Comparison of ENCODE assay signal across 32 cellular contexts in the genomic region with DNA sequence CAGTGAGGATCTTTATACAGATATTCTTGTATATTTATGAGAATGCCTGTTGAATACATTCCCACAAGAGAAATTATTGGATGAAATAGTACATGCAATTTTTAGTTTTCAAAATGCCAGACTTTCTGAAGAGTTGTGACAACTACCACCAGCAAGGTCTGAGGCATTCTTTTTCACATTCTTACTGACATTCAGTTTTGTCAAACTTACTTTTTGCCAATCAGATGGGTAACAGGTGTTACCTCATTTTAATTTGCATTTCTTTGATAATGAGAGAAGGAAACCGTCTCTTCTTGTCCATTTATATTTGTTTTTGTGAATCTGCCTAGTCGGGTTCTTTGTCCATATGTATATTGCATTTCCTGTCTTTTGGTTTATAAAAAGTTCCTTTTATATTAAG.
"Had no signal": no experiment of that assay in that cellular context is flagged by ENCODE, and none has a peak within 500 bp of the region (broad histone marks: within the 10 kb centered on the region; RNA-seq: fewer than 3 reads in every experiment).

No MANE protein-coding gene starts in this region.

- H2AFZ ChIP-seq: hepatocyte had no signal

- H3K4me1 ChIP-seq: esophagus squamous epithelium, gastroesophageal sphincter, heart right ventricle had no signal

- H3K4me1 Mint-ChIP-seq: activated B cell treated with CpG ODN at 0.5 μM for 24 hours; activated naive CD4-positive, alpha-beta T cell treated with anti-CD3 and anti-CD28 coated beads, Interleukin-2, amount 50 U/mL, for 24 hours; central memory CD8-positive, alpha-beta T cell had no signal

- H3K27me3 Mint-ChIP-seq: activated B cell treated with CpG ODN at 0.5 μM for 24 hours; activated CD8-positive, alpha-beta T cell treated with anti-CD3 and anti-CD28 coated beads for 36 hours; activated naive CD4-positive, alpha-beta T cell treated with anti-CD3 and anti-CD28 coated beads, Interleukin-2, amount 50 U/mL, for 24 hours; activated T-cell treated with anti-CD3 and anti-CD28 coated beads, Interleukin-2, amount 50 U/mL, for 24 hours; central memory CD8-positive, alpha-beta T cell; T-cell had no signal

- H3K27me3 ChIP-seq: brain microvascular endothelial cell, esophagus squamous epithelium, gastroesophageal sphincter, heart right ventricle, hepatocyte had no signal

- ATAC-seq: activated CD4-positive, CD25-positive, alpha-beta regulatory T cell treated with anti-CD3 and anti-CD28 coated beads, Interleukin-2, amount 50 U/mL, for 24 hours; activated CD8-positive, alpha-beta T cell treated with anti-CD3 and anti-CD28 coated beads for 36 hours; gastroesophageal sphincter; heart right ventricle; T-cell had no signal

- H3K4me3 ChIP-seq: esophagus squamous epithelium, gastroesophageal sphincter, heart right ventricle, hepatocyte had no signal

- H3K4me2 ChIP-seq: hepatocyte had no signal

- H3K4me3 Mint-ChIP-seq: activated B cell treated with CpG ODN at 0.5 μM for 24 hours; activated CD8-positive, alpha-beta T cell treated with anti-CD3 and anti-CD28 coated beads for 36 hours; activated naive CD4-positive, alpha-beta T cell treated with anti-CD3 and anti-CD28 coated beads for 36 hours; activated naive CD4-positive, alpha-beta T cell treated with anti-CD3 and anti-CD28 coated beads, Interleukin-2, amount 50 U/mL, for 24 hours; activated T-cell treated with anti-CD3 and anti-CD28 coated beads, Interleukin-2, amount 50 U/mL, for 24 hours; activated T-helper 1 cell treated with anti-CD3 and anti-CD28 coated beads, Interleukin-12 subunit alpha, Interleukin-12 subunit beta, Interleukin-2, Interleukin-4 antibody, amounts not matched to agents 30 ng/mL and 10 ng/mL and 1 ng/mL, durations not matched to agents 14 hours and 24 hours and 36 hours; central memory CD8-positive, alpha-beta T cell; T-cell; T-helper 1 cell treated with Interleukin-12 subunit alpha and Interleukin-12 subunit beta and Interleukin-4 antibody, amounts not matched to agents 30 μg/mL and 1 μg/mL, for 36 hours; T-helper 2 cell treated with Interferon-gamma antibody and Interleukin-4, amounts not matched to agents 5 μg/mL and 100 μg/mL, for 36 hours had no signal

- H3K27ac Mint-ChIP-seq: activated B cell treated with CpG ODN at 0.5 μM for 24 hours; activated naive CD4-positive, alpha-beta T cell treated with anti-CD3 and anti-CD28 coated beads for 36 hours; activated T-cell treated with anti-CD3 and anti-CD28 coated beads, Interleukin-2, amount 50 U/mL, for 24 hours; activated T-helper 1 cell treated with anti-CD3 and anti-CD28 coated beads, Interleukin-12 subunit alpha, Interleukin-12 subunit beta, Interleukin-2, Interleukin-4 antibody, amounts not matched to agents 30 ng/mL and 10 ng/mL and 1 ng/mL, durations not matched to agents 14 hours and 24 hours and 36 hours; activated T-helper 2 cell treated with anti-CD3 and anti-CD28 coated beads, Interferon-gamma antibody, Interleukin-2, Interleukin-4, amounts not matched to agents 10 μg/mL and 5 μg/mL and 100 μg/mL, durations not matched to agents 14 hours and 24 hours and 36 hours; T-helper 1 cell treated with Interleukin-12 subunit alpha and Interleukin-12 subunit beta and Interleukin-4 antibody, amounts not matched to agents 30 μg/mL and 1 μg/mL, for 36 hours had no signal

- H3K79me2 ChIP-seq: hepatocyte had no signal

- H3K9me3 ChIP-seq: esophagus squamous epithelium, gastroesophageal sphincter, heart right ventricle had no signal

- H3K9me3 Mint-ChIP-seq: activated B cell treated with CpG ODN at 0.5 μM for 24 hours; activated CD8-positive, alpha-beta T cell treated with anti-CD3 and anti-CD28 coated beads for 36 hours; activated naive CD4-positive, alpha-beta T cell treated with anti-CD3 and anti-CD28 coated beads for 36 hours; activated naive CD4-positive, alpha-beta T cell treated with anti-CD3 and anti-CD28 coated beads, Interleukin-2, amount 50 U/mL, for 24 hours; activated T-cell treated with anti-CD3 and anti-CD28 coated beads, Interleukin-2, amount 50 U/mL, for 24 hours; activated T-helper 1 cell treated with anti-CD3 and anti-CD28 coated beads, Interleukin-12 subunit alpha, Interleukin-12 subunit beta, Interleukin-2, Interleukin-4 antibody, amounts not matched to agents 30 ng/mL and 10 ng/mL and 1 ng/mL, durations not matched to agents 14 hours and 24 hours and 36 hours; activated T-helper 2 cell treated with anti-CD3 and anti-CD28 coated beads, Interferon-gamma antibody, Interleukin-2, Interleukin-4, amounts not matched to agents 10 μg/mL and 5 μg/mL and 100 μg/mL, durations not matched to agents 14 hours and 24 hours and 36 hours; central memory CD8-positive, alpha-beta T cell; T-cell; T-helper 1 cell treated with Interleukin-12 subunit alpha and Interleukin-12 subunit beta and Interleukin-4 antibody, amounts not matched to agents 30 μg/mL and 1 μg/mL, for 36 hours; T-helper 2 cell treated with Interferon-gamma antibody and Interleukin-4, amounts not matched to agents 5 μg/mL and 100 μg/mL, for 36 hours had no signal

- H3K27ac ChIP-seq: brain microvascular endothelial cell, epithelial cell of prostate, esophagus squamous epithelium, gastroesophageal sphincter, heart right ventricle, hepatocyte, WERI-Rb-1 had no signal

- DNase-seq: activated B cell treated with CpG ODN at 0.5 μM for 24 hours; activated CD4-positive, alpha-beta T cell treated with anti-CD3 and anti-CD28 coated beads for 48 hours; activated CD4-positive, alpha-beta T cell treated with anti-CD3 and anti-CD28 coated beads, Interleukin-2, amount 50 U/mL, for 1 hour; activated CD4-positive, alpha-beta T cell treated with anti-CD3 and anti-CD28 coated beads, Interleukin-2, amount 50 U/mL, for 48 hours; activated CD8-positive, alpha-beta memory T cell treated with anti-CD3 and anti-CD28 coated beads for 24 hours; activated CD8-positive, alpha-beta T cell treated with anti-CD3 and anti-CD28 coated beads for 36 hours; activated effector memory CD4-positive, alpha-beta T cell treated with anti-CD3 and anti-CD28 coated beads, Interleukin-2, amount 50 U/mL, for 16 hours; activated naive CD4-positive, alpha-beta T cell treated with anti-CD3 and anti-CD28 coated beads for 36 hours; activated T-cell treated with anti-CD3 and anti-CD28 coated beads for 4 hours; activated T-cell treated with anti-CD3 and anti-CD28 coated beads, Interleukin-2, amount 50 U/mL, for 24 hours; amniotic stem cell; anterior cingulate cortex; brain microvascular endothelial cell; cortex of kidney; dermis blood vessel endothelial cell; effector CD4-positive, alpha-beta T cell; esophagus squamous epithelium; foreskin melanocyte; heart right ventricle; T-cell; T1000; WERI-Rb-1 had no signal
